8 cellular contexts compared by ENCODE assay signal in the genomic region with DNA sequence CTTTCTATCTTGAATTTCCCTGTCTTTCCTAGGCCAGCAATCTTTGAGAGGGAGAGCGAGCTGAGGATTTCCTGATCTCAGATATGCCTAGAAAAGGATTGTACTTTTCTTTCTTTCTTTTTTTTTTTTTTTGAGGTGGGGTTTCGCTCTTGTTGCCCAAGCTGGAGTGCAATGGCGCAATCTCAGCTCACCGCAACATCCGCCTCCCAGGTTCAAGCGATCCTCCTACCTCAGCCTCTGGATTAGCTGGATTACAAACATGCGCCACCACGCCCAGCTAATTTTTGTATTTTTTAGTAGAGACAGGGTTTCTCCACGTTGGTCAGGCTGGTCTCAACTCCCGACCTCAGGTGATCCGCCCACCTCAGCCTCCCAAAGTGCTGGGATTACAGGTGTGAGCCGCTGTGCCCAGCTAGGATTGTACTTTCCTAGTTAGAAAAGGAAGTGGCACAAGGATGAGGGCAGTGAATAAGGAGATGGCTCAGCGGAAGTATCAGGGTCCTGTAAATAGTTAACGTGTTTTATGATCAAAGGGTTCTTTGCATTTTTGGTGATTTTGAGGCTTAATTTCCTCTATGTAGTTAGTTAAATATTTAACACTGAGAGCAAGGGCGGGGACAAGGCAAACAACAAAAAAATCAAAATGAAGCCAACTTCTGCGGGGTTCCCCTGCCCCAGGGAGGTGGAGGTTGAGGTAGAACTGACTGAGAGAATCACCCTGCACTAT.
DNase-seq lines count a peak whose midpoint lies in the region; ATAC-seq and TF ChIP-seq lines count a peak whose summit lies in the region.
"Not testable (repeated sequence)": the region's sequence is repeated elsewhere in the genome, so short reads cannot be mapped to it uniquely, and the experiment has no call there.

No MANE protein-coding gene starts in this region.

- not testable (repeated sequence) for H3K4me3 ChIP-seq in CD4-positive, alpha-beta memory T cell (ENCODE audit: low read length in 2 of 2); NB4 (ENCODE audit: low read depth, low read length); breast epithelium; lower lobe of right lung; upper lobe of left lung

- H3K27ac ChIP-seq in CD4-positive, alpha-beta memory T cell (ENCODE audit: low read depth, low read length), result not testable (repeated sequence)
- H3K27ac ChIP-seq in breast epithelium (peak overlapping the region; percentile 48 to 62), foreskin keratinocyte (peak overlapping the region; percentile 85), lower lobe of right lung (peak overlapping the region; percentile 70), upper lobe of left lung (peak overlapping the region; percentile 70 to 87 (median 78))

- TF ChIP-seq CTCF in NB4 (IDR thresholded peaks at IDR 0.05; ENCODE audit: low read depth, low read length); breast epithelium (IDR thresholded peaks at IDR 0.05); foreskin keratinocyte (conservative IDR thresholded peaks at IDR 0.05); lower lobe of right lung (IDR thresholded peaks at IDR 0.05); upper lobe of left lung (IDR thresholded peaks at IDR 0.05): not testable (repeated sequence)

- H3K4me1 Mint-ChIP-seq in CD4-positive, alpha-beta memory T cell, result peaks cover 16 to 45% (median 18%) of the 10 kb centered on the region in 4 donors
- H3K4me1 Mint-ChIP-seq in activated CD4-positive, alpha-beta T cell treated with anti-CD3 and anti-CD28 coated beads, Interleukin-2, amount 10 ng/mL, durations not matched to agents 24 days and 14 days, result peaks cover 30% of the 10 kb centered on the region

- not testable (repeated sequence) for ATAC-seq in foreskin keratinocyte; sciatic nerve; upper lobe of left lung (ENCODE audit: low FRiP score in 2 of 2)
- peak; percentile 37 to 57 for ATAC-seq in lower lobe of right lung

- H3K36me3 ChIP-seq in CD4-positive, alpha-beta memory T cell (ENCODE audit: insufficient read depth, low read length); breast epithelium; lower lobe of right lung: not testable (repeated sequence)
- peaks cover 0 to 41% (median 12%) of the 10 kb centered on the region in 4 donors for H3K36me3 ChIP-seq in upper lobe of left lung

- H3K36me3 Mint-ChIP-seq in CD4-positive, alpha-beta memory T cell, result peaks cover 22 to 32% of the 10 kb centered on the region in 2 donors
- H3K36me3 Mint-ChIP-seq in activated CD4-positive, alpha-beta T cell treated with anti-CD3 and anti-CD28 coated beads, Interleukin-2, amount 10 ng/mL, durations not matched to agents 24 days and 14 days (ENCODE audit: low read depth), result peaks cover 29% of the 10 kb centered on the region

- POLR2A ChIA-PET in CD4-positive, alpha-beta memory T cell (lab: Charles Lee; ENCODE audit: partially characterized antibody), result not testable (repeated sequence)

- intact Hi-C loops in CD4-positive, alpha-beta memory T cell (cut with micrococcal nuclease); activated CD4-positive, alpha-beta T cell treated with anti-CD3 and anti-CD28 coated beads, Interleukin-2, amount 10 ng/mL, durations not matched to agents 24 days and 14 days (cut with micrococcal nuclease); breast epithelium (cut with DNase I; ENCODE audit: low total_unique reads); lower lobe of right lung (cut with DNase I); sciatic nerve (cut with DNase I): not testable (repeated sequence)

- 51 to 68% methylated on average over 16 of the region's 16 CpGs for WGBS in upper lobe of left lung, 2 donors

- TF ChIP-seq EP300 in upper lobe of left lung (IDR thresholded peaks at IDR 0.05), result not testable (repeated sequence)

- H3K27me3 Mint-ChIP-seq in CD4-positive, alpha-beta memory T cell; activated CD4-positive, alpha-beta T cell treated with anti-CD3 and anti-CD28 coated beads, Interleukin-2, amount 10 ng/mL, durations not matched to agents 24 days and 14 days: not testable (repeated sequence)

- H3K27me3 ChIP-seq in CD4-positive, alpha-beta memory T cell (ENCODE audit: insufficient read depth, low read length); breast epithelium; foreskin keratinocyte; lower lobe of right lung (ENCODE audit: low read depth); upper lobe of left lung: not testable (repeated sequence)

- TF ChIP-seq POLR2A in NB4 (IDR thresholded peaks at IDR 0.05; ENCODE audit: extremely low read depth, insufficient read length); breast epithelium (IDR thresholded peaks at IDR 0.05); upper lobe of left lung (IDR thresholded peaks at IDR 0.05): not testable (repeated sequence)

- peak overlapping the region in 5 of 7 donors; percentile 19 to 64 (median 52) for H3K27ac Mint-ChIP-seq in CD4-positive, alpha-beta memory T cell
- peak overlapping the region; percentile 41 for H3K27ac Mint-ChIP-seq in activated CD4-positive, alpha-beta T cell treated with anti-CD3 and anti-CD28 coated beads, Interleukin-2, amount 10 ng/mL, durations not matched to agents 24 days and 14 days

- peaks cover 18% of the 10 kb centered on the region for H3K4me1 ChIP-seq in CD4-positive, alpha-beta memory T cell (ENCODE audit: insufficient read depth, low read length)
- H3K4me1 ChIP-seq in breast epithelium, result not testable (repeated sequence)
- peaks cover 21% of the 10 kb centered on the region for H3K4me1 ChIP-seq in foreskin keratinocyte
- H3K4me1 ChIP-seq in lower lobe of right lung, result peaks cover 32% of the 10 kb centered on the region
- peaks cover 27 to 37% (median 33%) of the 10 kb centered on the region in 4 donors for H3K4me1 ChIP-seq in upper lobe of left lung

- DNase-seq in CD4-positive, alpha-beta memory T cell; activated CD4-positive, alpha-beta T cell treated with anti-CD3 and anti-CD28 coated beads, Interleukin-2, amount 10 ng/mL, durations not matched to agents 24 days and 14 days; breast epithelium (ENCODE audit: low spot score in 2 of 2): not testable (repeated sequence)
- peak; percentile 63 for DNase-seq in NB4 (ENCODE audit: low read depth)
- peak in 1 of 2 donors; percentile 46 for DNase-seq in foreskin keratinocyte
- peak; percentile 76 for DNase-seq in lower lobe of right lung
- DNase-seq in sciatic nerve (ENCODE audit: low spot score), result peak; percentile 21
- peak in 1 of 2 donors; percentile 80 for DNase-seq in upper lobe of left lung

- CTCF ChIA-PET in CD4-positive, alpha-beta memory T cell (lab: Charles Lee; ENCODE audit: partially characterized antibody), result not testable (repeated sequence)

- not testable (repeated sequence) for H3K9me3 ChIP-seq in CD4-positive, alpha-beta memory T cell (ENCODE audit: control insufficient read depth in 1 of 2, low read length in 2 of 2); breast epithelium; lower lobe of right lung; upper lobe of left lung

- H3K9me3 Mint-ChIP-seq in CD4-positive, alpha-beta memory T cell; activated CD4-positive, alpha-beta T cell treated with anti-CD3 and anti-CD28 coated beads, Interleukin-2, amount 10 ng/mL, durations not matched to agents 24 days and 14 days: not testable (repeated sequence)

- not testable (repeated sequence) for H3K4me3 Mint-ChIP-seq in CD4-positive, alpha-beta memory T cell; activated CD4-positive, alpha-beta T cell treated with anti-CD3 and anti-CD28 coated beads, Interleukin-2, amount 10 ng/mL, durations not matched to agents 24 days and 14 days
